ENCODE assay signal across 26 cellular contexts in the genomic region with DNA sequence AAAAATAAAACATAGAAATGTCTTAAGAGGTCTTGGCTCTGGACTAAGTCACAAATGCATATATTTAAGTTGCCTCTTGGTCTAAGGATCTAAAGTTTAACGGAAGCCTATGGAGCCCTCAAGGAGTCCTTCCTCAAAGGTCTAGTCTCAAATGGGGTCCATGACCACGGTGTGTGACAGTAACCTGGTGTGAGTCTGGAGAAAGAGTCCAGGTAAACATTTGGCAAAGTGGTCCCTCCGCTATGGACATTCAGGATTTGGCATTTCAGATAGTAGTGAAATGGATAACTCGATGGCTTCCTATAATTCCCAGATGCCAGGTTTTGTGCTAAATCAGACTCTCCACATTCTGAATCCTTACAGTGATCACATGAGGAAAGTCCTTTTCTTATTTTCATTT. TPM values are rescaled to one million over a fixed set of nuclear protein-coding genes. Genes with fewer than 3 reads are reported as not detected.
DNase-seq lines count a peak whose midpoint lies in the region; ATAC-seq and TF ChIP-seq lines count a peak whose summit lies in the region.
"Had no signal": no experiment of that assay in that cellular context is flagged by ENCODE, and none has a peak within 500 bp of the region (broad histone marks: within the 10 kb centered on the region; RNA-seq: fewer than 3 reads in every experiment).

No MANE protein-coding gene starts in this region.

- H3K79me2 ChIP-seq in DND-41 (ENCODE audit: insufficient read depth, low read length), result peaks cover 96% of the 10 kb centered on the region

- H3K9me3 ChIP-seq in DND-41 (ENCODE audit: insufficient read depth, low read length, severe bottlenecking) (no peaks in the 10 kb centered on the region), upper lobe of right lung (no peaks in the 10 kb centered on the region)
- H3K9me3 ChIP-seq: A549, gastrocnemius medialis, Peyer's patch, SJSA1 had no signal

- H3K27me3 ChIP-seq in DND-41 (ENCODE audit: insufficient read depth, low read length, poor library complexity) (no peaks in the 10 kb centered on the region), upper lobe of right lung (no peaks in the 10 kb centered on the region)
- H3K27me3 ChIP-seq: BLaER1 treated with 17β-estradiol and CSF1 and Interleukin-3, amounts not matched to agents 10 nM and 100 nM; gastrocnemius medialis; Peyer's patch; SJSA1 had no signal

- peak overlapping the region; percentile 19 for H3K4me3 Mint-ChIP-seq in activated CD4-positive, alpha-beta T cell treated with anti-CD3 and anti-CD28 coated beads, Interleukin-2, amount 10 ng/mL, durations not matched to agents 7 days and 5 days
- peak overlapping the region; percentile 67 for H3K4me3 Mint-ChIP-seq in activated CD8-positive, alpha-beta T cell treated with anti-CD3 and anti-CD28 coated beads, Interleukin-2, amount 10 ng/mL, durations not matched to agents 7 days and 5 days
- H3K4me3 Mint-ChIP-seq in immature natural killer cell, result peak overlapping the region in 2 of 5 donors; percentile 21 to 67

- no peaks in the 10 kb centered on the region for H3K27me3 Mint-ChIP-seq in activated CD4-positive, alpha-beta T cell treated with anti-CD3 and anti-CD28 coated beads, Interleukin-2, amount 10 ng/mL, durations not matched to agents 7 days and 5 days
- no peaks in the 10 kb centered on the region for H3K27me3 Mint-ChIP-seq in activated CD8-positive, alpha-beta T cell treated with anti-CD3 and anti-CD28 coated beads, Interleukin-2, amount 10 ng/mL, durations not matched to agents 7 days and 5 days (ENCODE audit: low read depth)
- peaks cover 2 to 11% (median 8%) of the 10 kb centered on the region in 3 donors for H3K27me3 Mint-ChIP-seq in immature natural killer cell (ENCODE audit: low read depth in 3 of 3)
- H3K27me3 Mint-ChIP-seq: progenitor cell of endocrine pancreas had no signal

- H3K4me3 ChIP-seq in DND-41 (ENCODE audit: low read depth in 1 of 2, low read length in 2 of 2), result no peak overlapping the region
- no peak overlapping the region for H3K4me3 ChIP-seq in upper lobe of right lung
- H3K4me3 ChIP-seq: A549; BLaER1 treated with 17β-estradiol and CSF1 and Interleukin-3, amounts not matched to agents 10 nM and 100 nM; gastrocnemius medialis; Peyer's patch; SJSA1 had no signal

- no peaks in the 10 kb centered on the region for H3K9me3 Mint-ChIP-seq in activated CD4-positive, alpha-beta T cell treated with anti-CD3 and anti-CD28 coated beads, Interleukin-2, amount 10 ng/mL, durations not matched to agents 7 days and 5 days
- H3K9me3 Mint-ChIP-seq in activated CD8-positive, alpha-beta T cell treated with anti-CD3 and anti-CD28 coated beads, Interleukin-2, amount 10 ng/mL, durations not matched to agents 7 days and 5 days (ENCODE audit: insufficient read depth), result no peaks in the 10 kb centered on the region
- H3K9me3 Mint-ChIP-seq in immature natural killer cell, result no peaks in the 10 kb centered on the region

- peaks cover 30% of the 10 kb centered on the region for H3K4me1 ChIP-seq in DND-41 (ENCODE audit: insufficient read depth, low read length)
- peaks cover 4% of the 10 kb centered on the region for H3K4me1 ChIP-seq in upper lobe of right lung
- H3K4me1 ChIP-seq: gastrocnemius medialis, SJSA1 had no signal

- peaks cover 93% of the 10 kb centered on the region for H3K4me1 Mint-ChIP-seq in activated CD4-positive, alpha-beta T cell treated with anti-CD3 and anti-CD28 coated beads, Interleukin-2, amount 10 ng/mL, durations not matched to agents 7 days and 5 days
- H3K4me1 Mint-ChIP-seq in activated CD8-positive, alpha-beta T cell treated with anti-CD3 and anti-CD28 coated beads, Interleukin-2, amount 10 ng/mL, durations not matched to agents 7 days and 5 days (ENCODE audit: low read depth), result peaks cover 92% of the 10 kb centered on the region
- peaks cover 86 to 95% of the 10 kb centered on the region in 2 donors for H3K4me1 Mint-ChIP-seq in immature natural killer cell

- intact Hi-C loops in upper lobe of right lung (cut with DNase I), result no loop called here

- no peak for ATAC-seq in DND-41 (ENCODE audit: insufficient read depth, low read depth)
- ATAC-seq in activated CD8-positive, alpha-beta T cell treated with anti-CD3 and anti-CD28 coated beads, Interleukin-2, amount 10 ng/mL, durations not matched to agents 7 days and 5 days, result no peak
- no peak for ATAC-seq in upper lobe of right lung
- ATAC-seq: A549, esophagus mucosa, gastrocnemius medialis had no signal

- H3K36me3 ChIP-seq in DND-41 (ENCODE audit: insufficient read depth, low read length) (peaks cover 93% of the 10 kb centered on the region), upper lobe of right lung (no peaks in the 10 kb centered on the region)
- H3K36me3 ChIP-seq: gastrocnemius medialis, Peyer's patch, SJSA1 had no signal

- peak overlapping the region; percentile 84 for H3K27ac Mint-ChIP-seq in activated CD4-positive, alpha-beta T cell treated with anti-CD3 and anti-CD28 coated beads, Interleukin-2, amount 10 ng/mL, durations not matched to agents 7 days and 5 days
- peak overlapping the region; percentile 81 for H3K27ac Mint-ChIP-seq in activated CD8-positive, alpha-beta T cell treated with anti-CD3 and anti-CD28 coated beads, Interleukin-2, amount 10 ng/mL, durations not matched to agents 7 days and 5 days
- peak overlapping the region in 4 of 6 donors; percentile 24 to 87 (median 82) for H3K27ac Mint-ChIP-seq in immature natural killer cell
- H3K27ac Mint-ChIP-seq: progenitor cell of endocrine pancreas had no signal

- H4K20me1 ChIP-seq in DND-41 (ENCODE audit: insufficient read depth, low read length), result peaks cover 89% of the 10 kb centered on the region

- CTCF ChIA-PET in activated CD4-positive, alpha-beta T cell treated with anti-CD3 and anti-CD28 coated beads, Interleukin-2, amount 10 ng/mL, durations not matched to agents 7 days and 5 days (lab: Charles Lee), result interaction anchor here (2.1 to 4.2 kb wide), 2 partner anchors 11 to 66 kb away, joined by 5 to 21 read pairs; no protein-coding TSS in a partner anchor
- CTCF ChIA-PET in activated CD8-positive, alpha-beta T cell treated with anti-CD3 and anti-CD28 coated beads, Interleukin-2, amount 10 ng/mL, durations not matched to agents 7 days and 5 days (lab: Charles Lee), result interaction anchor here (1.9 to 4.9 kb wide), 3 partner anchors 11 to 76 kb away, joined by 10 to 37 read pairs (median 26); no protein-coding TSS in a partner anchor

- H2AFZ ChIP-seq in DND-41 (ENCODE audit: low read depth, low read length), result no peak overlapping the region

- H3K4me2 ChIP-seq in DND-41 (ENCODE audit: insufficient read depth, low read length), result no peak overlapping the region

- H3K36me3 Mint-ChIP-seq in activated CD4-positive, alpha-beta T cell treated with anti-CD3 and anti-CD28 coated beads, Interleukin-2, amount 10 ng/mL, durations not matched to agents 7 days and 5 days (ENCODE audit: low read depth), result peaks cover 88% of the 10 kb centered on the region
- peaks cover 92% of the 10 kb centered on the region for H3K36me3 Mint-ChIP-seq in activated CD8-positive, alpha-beta T cell treated with anti-CD3 and anti-CD28 coated beads, Interleukin-2, amount 10 ng/mL, durations not matched to agents 7 days and 5 days (ENCODE audit: low read depth)
- peaks cover 22 to 38% (median 29%) of the 10 kb centered on the region in 3 donors for H3K36me3 Mint-ChIP-seq in immature natural killer cell

- no peak for TF ChIP-seq CTCF in DND-41 (IDR thresholded peaks at IDR 0.05; ENCODE audit: borderline replicate concordance, extremely low read depth, low read length, poor library complexity, severe bottlenecking)
- TF ChIP-seq CTCF in upper lobe of right lung (IDR thresholded peaks at IDR 0.05), result no peak

- no peak for DNase-seq in activated CD4-positive, alpha-beta T cell treated with anti-CD3 and anti-CD28 coated beads, Interleukin-2, amount 10 ng/mL, durations not matched to agents 7 days and 5 days
- DNase-seq in activated CD4-positive, alpha-beta T cell treated with anti-CD3 and anti-CD28 coated beads, Interleukin-2, amount 50 U/mL, for 1 hour, result no peak
- DNase-seq in DND-41, result no peak
- no peak for DNase-seq in activated CD8-positive, alpha-beta T cell treated with anti-CD3 and anti-CD28 coated beads, Interleukin-2, amount 10 ng/mL, durations not matched to agents 7 days and 5 days
- no peak for DNase-seq in immature natural killer cell
- DNase-seq in upper lobe of right lung, result no peak
- no peak for DNase-seq in NCI-H2029 (lab: John Stamatoyannopoulos, UW)
- DNase-seq in germinal center (ENCODE audit: low spot score), result no peak
- DNase-seq: activated CD4-positive, CD25-positive, alpha-beta regulatory T cell; anterior cingulate cortex; gastrocnemius medialis; GF-D8; IMR-90; mesenchymal stem cell; NCI-H1694; NCI-H226; stimulated activated CD4-positive, alpha-beta T cell treated with anti-CD3 and anti-CD28 coated beads, Interleukin-2, amount 100 ng/mL, for 48 hours; substantia nigra; T-helper 9 cell had no signal

- H3K27ac ChIP-seq in DND-41 (ENCODE audit: low read length) (peak overlapping the region; percentile 35; the same call in 1 of the 2 replicates), upper lobe of right lung (no peak overlapping the region)
- H3K27ac ChIP-seq: gastrocnemius medialis, SJSA1 had no signal

- POLR2A ChIA-PET in activated CD4-positive, alpha-beta T cell treated with anti-CD3 and anti-CD28 coated beads, Interleukin-2, amount 10 ng/mL, durations not matched to agents 7 days and 5 days (lab: Charles Lee), result no interaction called here
- POLR2A ChIA-PET in activated CD8-positive, alpha-beta T cell treated with anti-CD3 and anti-CD28 coated beads, Interleukin-2, amount 10 ng/mL, durations not matched to agents 7 days and 5 days (lab: Charles Lee), result interaction anchor here (1.2 to 4.3 kb wide), 3 partner anchors 16 to 36 kb away, joined by 4 to 12 read pairs (median 4); no protein-coding TSS in a partner anchor

- no peak overlapping the region for H3K9ac ChIP-seq in DND-41 (ENCODE audit: low read depth, low read length)

RNA-seq across cellular contexts. Expression of a gene that starts 44.2 kb away (rescaled TPM):
- 100 to 1,000 TPM; 134 to 137 TPM for total RNA-seq in activated CD4-positive, alpha-beta T cell treated with anti-CD3 and anti-CD28 coated beads, Interleukin-2, amount 10 ng/mL, durations not matched to agents 7 days and 5 days
- 100 to 1,000 TPM; 147 to 159 TPM for total RNA-seq in activated CD8-positive, alpha-beta T cell treated with anti-CD3 and anti-CD28 coated beads, Interleukin-2, amount 10 ng/mL, durations not matched to agents 7 days and 5 days
- polyA plus RNA-seq in immature natural killer cell, result 10 to 100 TPM; 82.0 to 97.6 (median 97.3) TPM
- total RNA-seq in upper lobe of right lung, result 8.8 TPM
- total RNA-seq: IMR-90, SJSA1 had no signal
- polyA plus RNA-seq: IMR-90, neural cell had no signal

Comparison
In these comparisons a context has a peak if more than half of its experiments do, and no peak if none do; other contexts are left out.
1. RNA of a gene that starts 44.2 kb away (total RNA-seq): 147 to 159 TPM in activated CD8-positive, alpha-beta T cell treated with anti-CD3 and anti-CD28 coated beads, Interleukin-2, amount 10 ng/mL, durations not matched to agents 7 days and 5 days and 134 to 137 TPM in activated CD4-positive, alpha-beta T cell treated with anti-CD3 and anti-CD28 coated beads, Interleukin-2, amount 10 ng/mL, durations not matched to agents 7 days and 5 days; 8.8 TPM in upper lobe of right lung (single experiment); every median in the first group is over 10 times any median in the second.
2. Peak in every context shown above with its lines, with median percentiles within 50 percentile points of each other: H3K27ac Mint-ChIP-seq.